Comparison of ENCODE assay signal across 18 cellular contexts in the genomic region with DNA sequence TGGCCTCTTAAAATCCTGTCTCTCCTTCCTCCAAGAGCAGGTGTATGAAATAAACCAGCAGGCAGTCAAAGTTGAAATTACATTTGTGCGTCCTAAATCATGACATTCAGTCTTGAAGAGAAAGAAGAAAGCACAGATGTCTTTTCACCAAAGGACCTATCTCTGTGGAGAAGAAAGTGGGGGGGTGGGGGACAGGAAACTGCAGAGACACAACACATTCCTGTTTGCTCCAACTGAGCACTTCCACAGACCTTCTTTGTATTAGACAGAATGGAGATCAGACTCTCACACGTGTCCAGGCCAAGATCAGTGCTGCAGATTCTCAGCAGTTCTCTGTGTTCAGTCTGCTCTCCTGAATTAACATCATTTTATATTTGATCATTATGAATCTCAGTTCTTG.
DNase-seq lines count a peak whose midpoint lies in the region; ATAC-seq and TF ChIP-seq lines count a peak whose summit lies in the region.
"Had no signal": no experiment of that assay in that cellular context is flagged by ENCODE, and none has a peak within 500 bp of the region (broad histone marks: within the 10 kb centered on the region; RNA-seq: fewer than 3 reads in every experiment).

No MANE protein-coding gene starts in this region.

- H3K27me3 Mint-ChIP-seq in activated CD8-positive, alpha-beta T cell treated with anti-CD3 and anti-CD28 coated beads, Interleukin-2, amount 10 ng/mL, durations not matched to agents 7 days and 5 days (ENCODE audit: low read depth), result peaks cover 3% of the 10 kb centered on the region

- H3K36me3 Mint-ChIP-seq in activated CD8-positive, alpha-beta T cell treated with anti-CD3 and anti-CD28 coated beads, Interleukin-2, amount 10 ng/mL, durations not matched to agents 7 days and 5 days (ENCODE audit: low read depth), result no peaks in the 10 kb centered on the region
- H3K36me3 Mint-ChIP-seq: stimulated activated effector memory CD8-positive, alpha-beta T cell treated with anti-CD3 and anti-CD28 coated beads, Interleukin-12 subunit alpha, Interleukin-12 subunit beta, amount 100 ng/mL, for 72 hours had no signal

- POLR2A ChIA-PET in activated CD8-positive, alpha-beta T cell treated with anti-CD3 and anti-CD28 coated beads, Interleukin-2, amount 10 ng/mL, durations not matched to agents 7 days and 5 days (lab: Charles Lee), result no interaction called here

- H3K4me3 ChIP-seq in fibroblast of villous mesenchyme (ENCODE audit: low read depth, low read length), result no peak overlapping the region
- H3K4me3 ChIP-seq: adrenal gland; BLaER1 treated with 17β-estradiol and CSF1 and Interleukin-3, amounts not matched to agents 10 nM and 100 nM had no signal

- CTCF ChIA-PET in activated CD8-positive, alpha-beta T cell treated with anti-CD3 and anti-CD28 coated beads, Interleukin-2, amount 10 ng/mL, durations not matched to agents 7 days and 5 days (lab: Charles Lee), result no interaction called here

- DNase-seq in A172 (ENCODE audit: low spot score) (peak; percentile 45), RPMI7951 (ENCODE audit: low read depth) (peak; percentile 42), fibroblast of villous mesenchyme (ENCODE audit: low read depth) (peak; percentile 45), midbrain (lab: John Stamatoyannopoulos, UW) (peak; percentile 9), NCI-H1105 treated with DMSO at 0.1 percent for 48 hours (lab: John Stamatoyannopoulos, UW) (no peak)
- DNase-seq in activated CD8-positive, alpha-beta T cell treated with anti-CD3 and anti-CD28 coated beads, Interleukin-2, amount 10 ng/mL, durations not matched to agents 7 days and 5 days, result no peak
- DNase-seq: activated CD4-positive, alpha-beta T cell treated with anti-CD3 and anti-CD28 coated beads, Interleukin-2, amount 50 U/mL, for 1 hour; activated effector memory CD4-positive, alpha-beta T cell treated with anti-CD3 and anti-CD28 coated beads, Interleukin-2, amount 50 U/mL, for 16 hours; erythroblast; NCI-H1105; NCI-H2107; NCI-H510A treated with DMSO at 0.1 percent for 48 hours had no signal

- no peaks in the 10 kb centered on the region for H3K9me3 Mint-ChIP-seq in activated CD8-positive, alpha-beta T cell treated with anti-CD3 and anti-CD28 coated beads, Interleukin-2, amount 10 ng/mL, durations not matched to agents 7 days and 5 days (ENCODE audit: insufficient read depth)
- H3K9me3 Mint-ChIP-seq: stimulated activated effector memory CD8-positive, alpha-beta T cell treated with anti-CD3 and anti-CD28 coated beads, Interleukin-12 subunit alpha, Interleukin-12 subunit beta, amount 100 ng/mL, for 72 hours had no signal

- TF ChIP-seq CTCF in fibroblast of villous mesenchyme (IDR thresholded peaks at IDR 0.05; ENCODE audit: insufficient read depth, low read depth, low read length), result no peak

- H3K4me3 Mint-ChIP-seq in activated CD8-positive, alpha-beta T cell treated with anti-CD3 and anti-CD28 coated beads, Interleukin-2, amount 10 ng/mL, durations not matched to agents 7 days and 5 days, result no peak overlapping the region
- H3K4me3 Mint-ChIP-seq: stimulated activated effector memory CD8-positive, alpha-beta T cell treated with anti-CD3 and anti-CD28 coated beads, Interleukin-12 subunit alpha, Interleukin-12 subunit beta, amount 100 ng/mL, for 72 hours had no signal

- no peak overlapping the region for H3K27ac Mint-ChIP-seq in activated CD8-positive, alpha-beta T cell treated with anti-CD3 and anti-CD28 coated beads, Interleukin-2, amount 10 ng/mL, durations not matched to agents 7 days and 5 days
- H3K27ac Mint-ChIP-seq: stimulated activated effector memory CD8-positive, alpha-beta T cell treated with anti-CD3 and anti-CD28 coated beads, Interleukin-12 subunit alpha, Interleukin-12 subunit beta, amount 100 ng/mL, for 72 hours had no signal

- H3K4me1 Mint-ChIP-seq in activated CD8-positive, alpha-beta T cell treated with anti-CD3 and anti-CD28 coated beads, Interleukin-2, amount 10 ng/mL, durations not matched to agents 7 days and 5 days (ENCODE audit: low read depth), result no peaks in the 10 kb centered on the region
- H3K4me1 Mint-ChIP-seq: stimulated activated effector memory CD8-positive, alpha-beta T cell treated with anti-CD3 and anti-CD28 coated beads, Interleukin-12 subunit alpha, Interleukin-12 subunit beta, amount 100 ng/mL, for 72 hours had no signal

- ATAC-seq in GM19395 (IDR thresholded peaks at IDR 0.05; ENCODE audit: unreplicated experiment), result no peak
- ATAC-seq in activated CD8-positive, alpha-beta T cell treated with anti-CD3 and anti-CD28 coated beads, Interleukin-2, amount 10 ng/mL, durations not matched to agents 7 days and 5 days, result no peak
- ATAC-seq in GM19035 (IDR thresholded peaks at IDR 0.05; ENCODE audit: unreplicated experiment), result no peak
- ATAC-seq: HepG2; stimulated activated effector memory CD8-positive, alpha-beta T cell treated with anti-CD3 and anti-CD28 coated beads, Interleukin-12 subunit alpha, Interleukin-12 subunit beta, amount 100 ng/mL, for 72 hours had no signal

Comparison
In these comparisons a context has a peak if more than half of its experiments do, and no peak if none do; other contexts are left out.
1. DNase-seq: peak in A172 (single experiment), RPMI7951 (single experiment), fibroblast of villous mesenchyme (single experiment) and midbrain (single experiment); none in activated CD8-positive, alpha-beta T cell treated with anti-CD3 and anti-CD28 coated beads, Interleukin-2, amount 10 ng/mL, durations not matched to agents 7 days and 5 days (single experiment) and NCI-H1105 treated with DMSO at 0.1 percent for 48 hours (single experiment).